In the genomic region with DNA sequence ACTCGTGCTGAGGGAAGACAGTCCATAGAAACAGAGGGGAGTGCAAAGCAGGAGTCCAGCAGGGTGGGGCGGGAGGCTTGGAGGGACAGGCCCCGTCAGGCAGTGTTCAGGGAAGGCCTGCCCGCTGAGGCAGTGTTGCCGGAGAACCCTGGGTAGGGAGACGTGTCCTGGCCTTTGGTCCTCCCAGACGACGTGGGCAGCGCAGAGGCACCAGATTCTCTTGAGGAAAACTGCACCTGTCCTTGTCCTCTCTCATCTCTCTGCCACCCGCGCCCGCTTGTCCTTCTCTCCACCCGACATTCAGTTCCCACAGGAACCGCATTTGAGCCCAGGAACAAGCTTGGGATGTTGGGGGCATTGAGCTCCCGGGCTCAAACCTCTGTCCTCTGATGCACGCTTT, we compare ENCODE assay signal across 2 cellular contexts. TPM values are rescaled to one million over a fixed set of nuclear protein-coding genes. Genes with fewer than 3 reads are reported as not detected.
"Had no signal": no experiment of that assay in that cellular context is flagged by ENCODE, and none has a peak within 500 bp of the region (broad histone marks: within the 10 kb centered on the region; RNA-seq: fewer than 3 reads in every experiment).

No MANE protein-coding gene starts in this region.

RNA-seq across cellular contexts. Expression of gene SPDYE16, which starts 47.4 kb away (rescaled TPM):
- total RNA-seq: activated B cell treated with CpG ODN at 0.5 μM for 24 hours; activated CD4-positive, alpha-beta T cell treated with anti-CD3 and anti-CD28 coated beads, Interleukin-2, amount 10 ng/mL, durations not matched to agents 24 days and 14 days had no signal
